11 cellular contexts compared by ENCODE assay signal in the genomic region with DNA sequence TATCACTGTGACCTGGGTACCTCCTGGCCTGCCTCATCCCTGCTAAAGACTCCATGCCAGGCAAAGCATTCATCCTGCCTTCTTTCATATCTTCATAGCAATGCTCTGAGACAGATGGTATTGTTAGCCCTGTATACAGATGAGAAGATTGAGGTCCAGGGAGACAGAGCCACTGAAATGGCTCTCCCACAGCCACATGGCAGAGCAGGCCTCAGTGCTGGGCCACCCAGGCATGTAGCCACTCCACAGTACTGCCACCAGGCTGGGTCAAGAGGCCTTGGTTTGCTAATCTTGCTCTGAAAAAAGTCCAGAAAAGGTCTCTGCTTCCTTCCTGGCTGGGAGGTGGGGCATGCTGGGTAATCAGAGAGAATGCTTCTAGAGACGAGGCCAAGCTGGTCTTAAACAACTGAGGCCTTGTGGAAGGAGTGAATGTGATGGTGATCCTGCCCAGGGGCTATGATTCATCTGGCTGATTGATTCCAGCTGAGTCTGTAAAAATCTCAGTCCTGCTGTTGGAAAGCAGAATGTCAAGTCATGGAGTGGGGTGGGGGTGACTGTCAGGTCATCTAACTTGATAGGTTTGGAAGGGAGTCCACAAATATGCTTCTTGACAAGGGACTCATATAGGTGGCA. TPM values are rescaled to one million over a fixed set of nuclear protein-coding genes. Genes with fewer than 3 reads are reported as not detected.
A peak's percentile ranks its signal among the peaks of the same experiment; 100 is the strongest.
DNase-seq lines count a peak whose midpoint lies in the region; ATAC-seq, FAIRE-seq and TF ChIP-seq lines count a peak whose summit lies in the region.
"Had no signal": no experiment of that assay in that cellular context is flagged by ENCODE, and none has a peak within 500 bp of the region (broad histone marks: within the 10 kb centered on the region; RNA-seq: fewer than 3 reads in every experiment).

No MANE protein-coding gene starts in this region.

- no peak for FAIRE-seq in D721Med (lab: Jason Lieb, UNC)
- FAIRE-seq: A204.1 had no signal

- DNase-seq in T-helper 2 cell treated with Interferon-gamma antibody and Interleukin-4, amounts not matched to agents 5 μg/mL and 100 μg/mL, for 36 hours (ENCODE audit: low spot score): no peak
- no peak for DNase-seq in T-helper 2 cell
- no peak for DNase-seq in glutamatergic neuron
- DNase-seq in D721Med (ENCODE audit: insufficient read length, low spot score): no peak
- no peak for DNase-seq in stimulated activated CD4-positive, alpha-beta T cell treated with anti-CD3 and anti-CD28 coated beads, Interleukin-4, amount 100 ng/mL, for 24 hours
- DNase-seq in stimulated activated naive CD4-positive, alpha-beta T cell (lab: John Stamatoyannopoulos, UW): no peak
- DNase-seq: activated T-cell treated with anti-CD3 and anti-CD28 coated beads, Interleukin-2, amount 50 U/mL, for 1 hour; NCI-H1930 had no signal

- H3K27ac Mint-ChIP-seq in T-helper 2 cell treated with Interferon-gamma antibody and Interleukin-4, amounts not matched to agents 5 μg/mL and 100 μg/mL, for 36 hours: peak overlapping the region; percentile 49
- peak overlapping the region; percentile 53 for H3K27ac Mint-ChIP-seq in activated T-helper 17 cell treated with anti-CD3 and anti-CD28 coated beads, Interleukin-2, amount 50 U/mL, for 72 hours
- H3K27ac Mint-ChIP-seq in glutamatergic neuron (ENCODE audit: unreplicated experiment): peak overlapping the region; percentile 65
- peak overlapping the region; percentile 9 for H3K27ac Mint-ChIP-seq in stimulated activated memory B cell treated with anti-CD40 and anti-IgM and Interleukin-4, amounts not matched to agents 10 μg/mL and 1 μg/mL and 100 μg/mL, for 72 hours

- TF ChIP-seq CTCF in glutamatergic neuron (IDR thresholded peaks at IDR 0.05; ENCODE audit: partially characterized antibody, unreplicated experiment) (no peak), D721Med (IDR thresholded peaks at IDR 0.05; ENCODE audit: insufficient read depth, missing control alignments) (no peak)

- H3K4me1 Mint-ChIP-seq in T-helper 2 cell treated with Interferon-gamma antibody and Interleukin-4, amounts not matched to agents 5 μg/mL and 100 μg/mL, for 36 hours (ENCODE audit: low read depth): peaks cover 28% of the 10 kb centered on the region
- H3K4me1 Mint-ChIP-seq in activated T-helper 17 cell treated with anti-CD3 and anti-CD28 coated beads, Interleukin-2, amount 50 U/mL, for 72 hours: peaks cover 10% of the 10 kb centered on the region
- peaks cover 12% of the 10 kb centered on the region for H3K4me1 Mint-ChIP-seq in glutamatergic neuron (ENCODE audit: low read depth, unreplicated experiment)
- peaks cover 31% of the 10 kb centered on the region for H3K4me1 Mint-ChIP-seq in stimulated activated memory B cell treated with anti-CD40 and anti-IgM and Interleukin-4, amounts not matched to agents 10 μg/mL and 1 μg/mL and 100 μg/mL, for 72 hours

- peak; percentile 36 for ATAC-seq in activated T-helper 17 cell treated with anti-CD3 and anti-CD28 coated beads, Interleukin-2, amount 50 U/mL, for 72 hours (replicated peaks)
- no peak for ATAC-seq in stimulated activated memory B cell treated with anti-CD40 and anti-IgM and Interleukin-4, amounts not matched to agents 10 μg/mL and 1 μg/mL and 100 μg/mL, for 72 hours

- H3K4me3 Mint-ChIP-seq in T-helper 2 cell treated with Interferon-gamma antibody and Interleukin-4, amounts not matched to agents 5 μg/mL and 100 μg/mL, for 36 hours: no peak overlapping the region
- peak overlapping the region; percentile 24 for H3K4me3 Mint-ChIP-seq in activated T-helper 17 cell treated with anti-CD3 and anti-CD28 coated beads, Interleukin-2, amount 50 U/mL, for 72 hours
- no peak overlapping the region for H3K4me3 Mint-ChIP-seq in glutamatergic neuron (ENCODE audit: unreplicated experiment)
- H3K4me3 Mint-ChIP-seq in stimulated activated memory B cell treated with anti-CD40 and anti-IgM and Interleukin-4, amounts not matched to agents 10 μg/mL and 1 μg/mL and 100 μg/mL, for 72 hours: no peak overlapping the region

- H3K27me3 Mint-ChIP-seq in T-helper 2 cell treated with Interferon-gamma antibody and Interleukin-4, amounts not matched to agents 5 μg/mL and 100 μg/mL, for 36 hours (ENCODE audit: low read depth): no peaks in the 10 kb centered on the region
- H3K27me3 Mint-ChIP-seq in activated T-helper 17 cell treated with anti-CD3 and anti-CD28 coated beads, Interleukin-2, amount 50 U/mL, for 72 hours: no peaks in the 10 kb centered on the region
- H3K27me3 Mint-ChIP-seq in glutamatergic neuron (ENCODE audit: unreplicated experiment): peaks cover 8% of the 10 kb centered on the region
- no peaks in the 10 kb centered on the region for H3K27me3 Mint-ChIP-seq in stimulated activated memory B cell treated with anti-CD40 and anti-IgM and Interleukin-4, amounts not matched to agents 10 μg/mL and 1 μg/mL and 100 μg/mL, for 72 hours

- H3K36me3 Mint-ChIP-seq in T-helper 2 cell treated with Interferon-gamma antibody and Interleukin-4, amounts not matched to agents 5 μg/mL and 100 μg/mL, for 36 hours (ENCODE audit: low read depth): peaks cover 56% of the 10 kb centered on the region
- peaks cover 93% of the 10 kb centered on the region for H3K36me3 Mint-ChIP-seq in activated T-helper 17 cell treated with anti-CD3 and anti-CD28 coated beads, Interleukin-2, amount 50 U/mL, for 72 hours (ENCODE audit: low read depth)
- peaks cover 3% of the 10 kb centered on the region for H3K36me3 Mint-ChIP-seq in glutamatergic neuron (ENCODE audit: unreplicated experiment)
- peaks cover 50% of the 10 kb centered on the region for H3K36me3 Mint-ChIP-seq in stimulated activated memory B cell treated with anti-CD40 and anti-IgM and Interleukin-4, amounts not matched to agents 10 μg/mL and 1 μg/mL and 100 μg/mL, for 72 hours

- H3K9me3 Mint-ChIP-seq in T-helper 2 cell treated with Interferon-gamma antibody and Interleukin-4, amounts not matched to agents 5 μg/mL and 100 μg/mL, for 36 hours: no peaks in the 10 kb centered on the region
- H3K9me3 Mint-ChIP-seq in activated T-helper 17 cell treated with anti-CD3 and anti-CD28 coated beads, Interleukin-2, amount 50 U/mL, for 72 hours: no peaks in the 10 kb centered on the region
- H3K9me3 Mint-ChIP-seq in glutamatergic neuron (ENCODE audit: unreplicated experiment): peaks cover 12% of the 10 kb centered on the region
- no peaks in the 10 kb centered on the region for H3K9me3 Mint-ChIP-seq in stimulated activated memory B cell treated with anti-CD40 and anti-IgM and Interleukin-4, amounts not matched to agents 10 μg/mL and 1 μg/mL and 100 μg/mL, for 72 hours

RNA-seq across cellular contexts. Expression of a gene that starts 29.8 kb away (rescaled TPM):
- total RNA-seq in activated T-helper 17 cell treated with anti-CD3 and anti-CD28 coated beads, Interleukin-2, amount 50 U/mL, for 72 hours: 100 to 1,000 TPM; 129 to 164 TPM
- total RNA-seq in glutamatergic neuron (ENCODE audit: unreplicated experiment): 320 TPM

Comparison
In these comparisons a context has a peak if more than half of its experiments do, and no peak if none do; other contexts are left out.
1. H3K27ac Mint-ChIP-seq: peak in every context shown above with its lines; median percentile 65 in glutamatergic neuron; 53 in activated T-helper 17 cell treated with anti-CD3 and anti-CD28 coated beads, Interleukin-2, amount 50 U/mL, for 72 hours; 49 in T-helper 2 cell treated with Interferon-gamma antibody and Interleukin-4, amounts not matched to agents 5 μg/mL and 100 μg/mL, for 36 hours; 9 in stimulated activated memory B cell treated with anti-CD40 and anti-IgM and Interleukin-4, amounts not matched to agents 10 μg/mL and 1 μg/mL and 100 μg/mL, for 72 hours.